Comparison of ENCODE assay signal across 24 cellular contexts in the genomic region with DNA sequence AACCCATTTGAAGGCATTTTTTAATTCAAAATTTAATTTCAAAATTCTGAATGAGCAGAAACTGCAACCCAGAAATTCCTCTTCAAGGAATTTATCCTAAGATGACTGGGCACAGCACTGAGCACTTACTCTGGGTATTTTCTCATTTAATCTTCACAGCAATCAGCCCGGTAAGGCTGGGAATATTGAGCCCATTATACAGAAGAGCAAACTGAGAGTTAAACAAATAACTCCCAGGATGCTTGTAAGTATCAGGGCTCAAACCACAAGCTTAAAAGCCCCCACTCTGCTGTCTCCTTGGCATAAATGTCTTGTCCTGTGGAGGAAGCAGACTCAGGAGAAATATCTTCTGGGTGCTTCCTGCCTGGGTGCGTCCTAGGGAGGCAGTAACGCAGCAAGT. TPM values are rescaled to one million over a fixed set of nuclear protein-coding genes. Genes with fewer than 3 reads are reported as not detected.
"Had no signal": no experiment of that assay in that cellular context is flagged by ENCODE, and none has a peak within 500 bp of the region (broad histone marks: within the 10 kb centered on the region; RNA-seq: fewer than 3 reads in every experiment).

No MANE protein-coding gene starts in this region.

- H3K4me3 ChIP-seq: coronary artery, dorsolateral prefrontal cortex had no signal

- H3K27ac ChIP-seq: brain microvascular endothelial cell, coronary artery, dorsolateral prefrontal cortex had no signal

- DNase-seq: activated CD4-positive, alpha-beta memory T cell treated with anti-CD3 and anti-CD28 coated beads, Interleukin-2, amount 10 ng/mL, durations not matched to agents 7 days and 5 days; activated CD4-positive, alpha-beta T cell treated with anti-CD3 and anti-CD28 coated beads for 1 hour; activated CD4-positive, alpha-beta T cell treated with anti-CD3 and anti-CD28 coated beads for 4 hours; activated CD4-positive, alpha-beta T cell treated with anti-CD3 and anti-CD28 coated beads, Interleukin-2, amount 10 ng/mL, durations not matched to agents 7 days and 5 days; activated CD4-positive, alpha-beta T cell treated with anti-CD3 and anti-CD28 coated beads, Interleukin-2, amount 50 U/mL, for 4 hours; activated gamma-delta T cell; activated naive CD4-positive, alpha-beta T cell; activated naive CD4-positive, alpha-beta T cell treated with anti-CD3 and anti-CD28 coated beads, Interleukin-2, amount 50 U/mL, for 16 hours; activated T-cell treated with anti-CD3 and anti-CD28 coated beads for 4 hours; activated T-cell treated with anti-CD3 and anti-CD28 coated beads, Interleukin-2, amount 50 U/mL, for 24 hours; activated T-cell treated with anti-CD3 and anti-CD28 coated beads, Interleukin-2, amount 50 U/mL, for 72 hours; amniotic stem cell; brain microvascular endothelial cell; dorsolateral prefrontal cortex; effector memory CD4-positive, alpha-beta T cell; endodermal cell; head of caudate nucleus; T-helper 2 cell had no signal

- H3K27me3 ChIP-seq: brain microvascular endothelial cell, dorsolateral prefrontal cortex had no signal

- H3K36me3 ChIP-seq: brain microvascular endothelial cell had no signal

- ATAC-seq: esophagus mucosa had no signal

- FAIRE-seq: astrocyte, bronchial epithelial cell, frontal cortex had no signal

RNA-seq across cellular contexts. Expression of a gene that starts 53.0 kb away (rescaled TPM):
- total RNA-seq: cerebellum had no signal
